8 cellular contexts compared by ENCODE assay signal in the genomic region with DNA sequence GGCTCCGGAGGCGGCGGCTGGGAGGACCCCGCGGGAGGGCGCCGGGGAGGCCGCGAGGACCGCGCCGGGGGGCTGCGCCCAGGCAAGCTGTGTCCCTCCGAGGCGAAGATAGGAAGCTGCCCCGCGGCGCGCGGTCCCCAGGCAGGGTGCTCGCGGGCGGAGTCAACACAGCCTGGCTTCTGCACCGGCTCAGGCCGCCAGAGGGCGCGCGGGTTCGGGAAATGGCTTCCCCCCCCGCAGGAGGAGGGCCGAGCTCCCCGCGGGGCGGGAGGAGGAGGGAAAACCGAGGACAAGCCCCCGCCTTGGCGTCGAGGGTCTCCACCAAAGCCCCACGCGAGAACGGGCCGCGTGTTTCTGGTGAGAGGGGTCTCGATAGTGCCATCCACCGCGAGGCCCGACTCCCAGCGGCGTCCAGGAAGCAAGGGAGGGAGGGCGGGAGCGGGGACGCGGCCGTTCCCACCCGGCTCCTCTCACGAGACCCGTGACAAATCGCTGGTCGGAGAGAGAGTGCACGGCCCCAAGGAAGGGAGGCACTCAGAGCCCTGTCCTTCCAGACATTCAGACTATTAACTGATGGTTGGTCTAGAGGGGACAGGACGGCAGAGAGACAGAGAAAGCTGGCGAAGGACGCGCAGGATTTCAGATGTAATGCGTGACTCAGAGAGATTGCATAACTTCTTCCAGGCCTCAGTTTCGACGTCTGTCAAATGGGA.
DNase-seq lines count a peak whose midpoint lies in the region; ATAC-seq lines count a peak whose summit lies in the region.

No MANE protein-coding gene starts in this region.

- peaks cover 12% of the 10 kb centered on the region for H3K27me3 Mint-ChIP-seq in activated CD8-positive, alpha-beta T cell treated with anti-CD3 and anti-CD28 coated beads, Interleukin-2, amount 10 ng/mL, durations not matched to agents 7 days and 5 days (ENCODE audit: low read depth)
- peaks cover 0 to 28% of the 10 kb centered on the region in 2 donors for H3K27me3 Mint-ChIP-seq in effector memory CD8-positive, alpha-beta T cell

- peak overlapping the region; percentile 75 to 87 (median 82) for H3K9ac ChIP-seq in BLaER1 treated with 17β-estradiol and CSF1 and Interleukin-3, amounts not matched to agents 10 nM and 100 nM

- H3K36me3 ChIP-seq in BLaER1 treated with 17β-estradiol and CSF1 and Interleukin-3, amounts not matched to agents 10 nM and 100 nM = no peaks in the 10 kb centered on the region
- no peaks in the 10 kb centered on the region for H3K36me3 ChIP-seq in mesodermal cell (ENCODE audit: control insufficient read depth, insufficient read depth, low read length)

- H3K4me3 ChIP-seq in BLaER1 treated with 17β-estradiol and CSF1 and Interleukin-3, amounts not matched to agents 10 nM and 100 nM = peak overlapping the region; percentile 66 to 84 (median 74)
- H3K4me3 ChIP-seq in mesodermal cell (ENCODE audit: extremely low read depth, insufficient read depth, low read length, poor library complexity, severe bottlenecking) = peak overlapping the region; percentile 59

- ATAC-seq in GM19023 (IDR thresholded peaks at IDR 0.05; ENCODE audit: unreplicated experiment) = peak; percentile 94
- ATAC-seq in HG03175 (IDR thresholded peaks at IDR 0.05; ENCODE audit: unreplicated experiment) = peak; percentile 91
- ATAC-seq in activated CD8-positive, alpha-beta T cell treated with anti-CD3 and anti-CD28 coated beads, Interleukin-2, amount 10 ng/mL, durations not matched to agents 7 days and 5 days = peak; percentile 97
- ATAC-seq in effector memory CD8-positive, alpha-beta T cell (replicated peaks) = peak; percentile 97

- WGBS in mesodermal cell (ENCODE audit: insufficient coverage in 2 of 2), 2 experiments = 11 to 13% methylated on average over 38 to 48 of the region's 67 CpGs

- peak overlapping the region; percentile 74 for H3K4me3 Mint-ChIP-seq in activated CD8-positive, alpha-beta T cell treated with anti-CD3 and anti-CD28 coated beads, Interleukin-2, amount 10 ng/mL, durations not matched to agents 7 days and 5 days
- H3K4me3 Mint-ChIP-seq in effector memory CD8-positive, alpha-beta T cell = peak overlapping the region; percentile 77 to 83

- H3K27ac Mint-ChIP-seq in activated CD8-positive, alpha-beta T cell treated with anti-CD3 and anti-CD28 coated beads, Interleukin-2, amount 10 ng/mL, durations not matched to agents 7 days and 5 days = no peak overlapping the region
- peak overlapping the region in 1 of 2 donors; percentile 74 for H3K27ac Mint-ChIP-seq in effector memory CD8-positive, alpha-beta T cell

- peaks cover 0 to 64% (median 43%) of the 10 kb centered on the region in 10 experiments; a peak in 17 of 20 replicates for H3K4me1 ChIP-seq in BLaER1 treated with 17β-estradiol and CSF1 and Interleukin-3, amounts not matched to agents 10 nM and 100 nM
- H3K4me1 ChIP-seq in mesodermal cell (ENCODE audit: control insufficient read depth, insufficient read depth, low read length, poor library complexity, severe bottlenecking) = no peaks in the 10 kb centered on the region

- CTCF ChIA-PET in activated CD8-positive, alpha-beta T cell treated with anti-CD3 and anti-CD28 coated beads, Interleukin-2, amount 10 ng/mL, durations not matched to agents 7 days and 5 days (lab: Charles Lee) = interaction anchor here (0.6 to 3.3 kb wide), 40 partner anchors 9 to 1128 kb away, joined by 3 to 21 read pairs (median 4); a partner anchor contains a TSS

- H3K9me3 ChIP-seq in BLaER1 treated with 17β-estradiol and CSF1 and Interleukin-3, amounts not matched to agents 10 nM and 100 nM (replicated peaks in 1 of 11) = no peaks in the 10 kb centered on the region
- no peaks in the 10 kb centered on the region for H3K9me3 ChIP-seq in mesodermal cell (ENCODE audit: control insufficient read depth, low read length)

- H3K27me3 ChIP-seq in BLaER1 treated with 17β-estradiol and CSF1 and Interleukin-3, amounts not matched to agents 10 nM and 100 nM = peaks cover 0 to 9% (median 4%) of the 10 kb centered on the region in 11 experiments; a peak in 4 of 22 replicates

- H3K4me1 Mint-ChIP-seq in activated CD8-positive, alpha-beta T cell treated with anti-CD3 and anti-CD28 coated beads, Interleukin-2, amount 10 ng/mL, durations not matched to agents 7 days and 5 days (ENCODE audit: low read depth) = peaks cover 4% of the 10 kb centered on the region
- peaks cover 2 to 6% of the 10 kb centered on the region in 2 donors for H3K4me1 Mint-ChIP-seq in effector memory CD8-positive, alpha-beta T cell (ENCODE audit: low read depth in 2 of 2)

- no peaks in the 10 kb centered on the region for H4K20me1 ChIP-seq in BLaER1 treated with 17β-estradiol and CSF1 and Interleukin-3, amounts not matched to agents 10 nM and 100 nM

- H3K9me3 Mint-ChIP-seq in activated CD8-positive, alpha-beta T cell treated with anti-CD3 and anti-CD28 coated beads, Interleukin-2, amount 10 ng/mL, durations not matched to agents 7 days and 5 days (ENCODE audit: insufficient read depth) = no peaks in the 10 kb centered on the region
- H3K9me3 Mint-ChIP-seq in effector memory CD8-positive, alpha-beta T cell = no peaks in the 10 kb centered on the region

- POLR2A ChIA-PET in activated CD8-positive, alpha-beta T cell treated with anti-CD3 and anti-CD28 coated beads, Interleukin-2, amount 10 ng/mL, durations not matched to agents 7 days and 5 days (lab: Charles Lee) = interaction anchor here (0.6 to 1.1 kb wide), 3 partner anchors 10 to 65 kb away, joined by 3 to 4 read pairs (median 3); no protein-coding TSS in a partner anchor

- H3K4me2 ChIP-seq in BLaER1 treated with 17β-estradiol and CSF1 and Interleukin-3, amounts not matched to agents 10 nM and 100 nM = peak overlapping the region; percentile 75 to 96 (median 94)

- no peaks in the 10 kb centered on the region for H3K36me3 Mint-ChIP-seq in activated CD8-positive, alpha-beta T cell treated with anti-CD3 and anti-CD28 coated beads, Interleukin-2, amount 10 ng/mL, durations not matched to agents 7 days and 5 days (ENCODE audit: low read depth)
- peaks cover 3% of the 10 kb centered on the region for H3K36me3 Mint-ChIP-seq in effector memory CD8-positive, alpha-beta T cell (ENCODE audit: insufficient read depth)

- peak; percentile 76 for DNase-seq in NCI-H774 (lab: John Stamatoyannopoulos, UW)
- DNase-seq in activated CD8-positive, alpha-beta T cell treated with anti-CD3 and anti-CD28 coated beads, Interleukin-2, amount 10 ng/mL, durations not matched to agents 7 days and 5 days = peak; percentile 90
- DNase-seq in effector memory CD8-positive, alpha-beta T cell = peak; percentile 89 to 92 (median 91)
- DNase-seq in stimulated activated CD8-positive, alpha-beta memory T cell treated with anti-CD3 and anti-CD28 coated beads, Interleukin-15, amount 100 ng/mL, for 1 hour (ENCODE audit: low read depth) = peak; percentile 88

- peak overlapping the region; percentile 52 to 82 (median 77); a peak in 21 of 22 replicates for H3K27ac ChIP-seq in BLaER1 treated with 17β-estradiol and CSF1 and Interleukin-3, amounts not matched to agents 10 nM and 100 nM
- no peak overlapping the region for H3K27ac ChIP-seq in mesodermal cell (ENCODE audit: low read depth, low read length, severe bottlenecking)
